21 cellular contexts compared by ENCODE assay signal in the genomic region with DNA sequence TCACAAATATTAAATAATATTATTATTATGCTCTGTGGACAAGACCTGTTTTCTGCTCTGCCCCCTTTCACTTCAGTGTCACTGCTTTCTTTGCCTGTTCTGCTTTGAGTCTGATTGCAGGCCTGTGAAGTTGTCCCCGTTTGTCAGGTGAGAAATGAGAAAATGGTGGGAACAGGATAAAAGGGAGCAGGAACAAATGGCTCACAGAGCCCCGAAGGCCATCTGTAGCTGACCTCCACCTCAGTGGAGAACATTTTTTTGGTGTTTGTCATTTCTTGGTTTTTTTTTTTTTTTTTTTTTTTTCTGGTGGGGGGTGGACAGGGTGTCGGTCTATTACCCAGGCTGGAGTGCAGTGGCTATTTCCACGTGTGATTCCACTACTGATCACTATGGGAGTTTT. TPM values are rescaled to one million over a fixed set of nuclear protein-coding genes. Genes with fewer than 3 reads are reported as not detected.
A peak's percentile ranks its signal among the peaks of the same experiment; 100 is the strongest.
DNase-seq lines count a peak whose midpoint lies in the region; ATAC-seq, FAIRE-seq and TF ChIP-seq lines count a peak whose summit lies in the region.
"Had no signal": no experiment of that assay in that cellular context is flagged by ENCODE, and none has a peak within 500 bp of the region (broad histone marks: within the 10 kb centered on the region; RNA-seq: fewer than 3 reads in every experiment).

No MANE protein-coding gene starts in this region.

- no peak for FAIRE-seq in A549 (lab: Jason Lieb, UNC)
- FAIRE-seq in endothelial cell of umbilical vein (lab: Jason Lieb, UNC) = peak; percentile 4
- FAIRE-seq: A204.1 had no signal

- H3K4me2 ChIP-seq in A549 = peak overlapping the region; percentile 31
- peak overlapping the region; percentile 80 for H3K4me2 ChIP-seq in HCT116 (ENCODE audit: low read length)
- H3K4me2 ChIP-seq in endothelial cell of umbilical vein (ENCODE audit: insufficient read depth, low read length) = no peak overlapping the region

- H3K9me3 ChIP-seq in A549 = no peaks in the 10 kb centered on the region
- no peaks in the 10 kb centered on the region for H3K9me3 ChIP-seq in HCT116 (ENCODE audit: control insufficient read depth in 1 of 2, insufficient read depth in 1 of 2, low read depth in 1 of 2, low read length in 2 of 2)
- no peaks in the 10 kb centered on the region for H3K9me3 ChIP-seq in Panc1 (ENCODE audit: control insufficient read depth, insufficient read depth, low read depth, low read length)
- H3K9me3 ChIP-seq in endothelial cell of umbilical vein (replicated peaks; ENCODE audit: control insufficient read depth, insufficient read depth, low read length) = no peaks in the 10 kb centered on the region
- H3K9me3 ChIP-seq: HAP-1, Peyer's patch had no signal

- BruUV-seq in HCT116 (replicated peaks; lab: Mats Ljungman, UMichigan) = no TSS peak
- BruUV-seq in Panc1 (replicated peaks; lab: Mats Ljungman, UMichigan) = no TSS peak
- no TSS peak for BruUV-seq in endothelial cell of umbilical vein (replicated peaks; lab: Mats Ljungman, UMichigan)

- in situ Hi-C loops in Panc1 (cut with HindIII; ENCODE audit: low pct_unique_long_range_greater_than_20kb, low sequenced_read_pairs) = no loop called here

- H4K20me1 ChIP-seq in HCT116 (ENCODE audit: insufficient read depth) (no peaks in the 10 kb centered on the region), endothelial cell of umbilical vein (replicated peaks; ENCODE audit: control insufficient read depth, extremely low read depth, insufficient read depth, low read length) (no peaks in the 10 kb centered on the region)

- RAD21 ChIA-PET in HCT116 (lab: Charles Lee; ENCODE audit: low non-redundant PET in 1 of 2, low total read pairs in 2 of 2, uncharacterized antibody in 2 of 2, unreplicated experiment in 2 of 2) = interaction anchor here in 1 of 2 experiments (0.7 kb wide), 1 partner anchor 31 kb away, joined by 5 read pairs; no protein-coding TSS in a partner anchor

- DNase-seq in A549 (ENCODE audit: low read depth in 1 of 2, low spot score in 1 of 2) (no peak), HCT116 (ENCODE audit: low read depth, low spot score) (peak; percentile 47), Panc1 (ENCODE audit: low read depth, low spot score) (no peak), endothelial cell of umbilical vein (ENCODE audit: low read depth, low spot score) (no peak), AG20443 (ENCODE audit: low spot score) (no peak)
- no peak for DNase-seq in activated CD4-positive, alpha-beta T cell treated with anti-CD3 and anti-CD28 coated beads for 48 hours
- DNase-seq: C1 segment of cervical spinal cord, DMS 273 treated with DMSO at 0.1 percent for 48 hours, NCI-H1105 treated with DMSO at 0.1 percent for 48 hours, NCI-H1694 treated with DMSO at 0.1 percent for 48 hours, NCI-H2107, NCI-H2227 treated with DMSO at 0.1 percent for 48 hours, NCI-H524, Peyer's patch, SHP77 had no signal

- TF ChIP-seq EP300 in A549 (IDR thresholded peaks at IDR 0.05) = no peak

- intact Hi-C loops in HCT116 (cut with micrococcal nuclease) = loop anchor here (5.0 kb wide), 2 partner anchors 49 to 234 kb away; no protein-coding TSS in a partner anchor
- intact Hi-C loops in Panc1 (cut with micrococcal nuclease; ENCODE audit: unreplicated experiment) = no loop called here
- intact Hi-C loops in endothelial cell of umbilical vein (cut with micrococcal nuclease) = no loop called here

- H3K9me2 ChIP-seq in HCT116 (ENCODE audit: insufficient read depth) = no peaks in the 10 kb centered on the region

- H3K36me3 ChIP-seq in HCT116 (ENCODE audit: control insufficient read depth in 1 of 2, insufficient read depth in 2 of 2, low read length in 2 of 2) = peaks cover 14 to 26% of the 10 kb centered on the region in 2 experiments; a peak in 3 of 4 replicates
- H3K36me3 ChIP-seq in Panc1 (ENCODE audit: control insufficient read depth, insufficient read depth, low read length) = no peaks in the 10 kb centered on the region; the same call in 1 of the 2 replicates
- H3K36me3 ChIP-seq in endothelial cell of umbilical vein (ENCODE audit: control insufficient read depth in 2 of 2, extremely low read depth in 1 of 2, insufficient read depth in 2 of 2, low read length in 2 of 2) = peaks cover 5 to 9% of the 10 kb centered on the region in 2 experiments

- POLR2A ChIA-PET in A549 (lab: Yijun Ruan, JAX) = interaction anchor here (0.6 kb wide), 1 partner anchor 194 kb away, joined by 3 read pairs; a partner anchor contains a TSS
- POLR2A ChIA-PET in HCT116 (lab: Charles Lee) = interaction anchor here (3.1 kb wide), 1 partner anchor 11 kb away, joined by 14 read pairs; no protein-coding TSS in a partner anchor
- POLR2A ChIA-PET in Panc1 (lab: Charles Lee) = no interaction called here
- POLR2A ChIA-PET in endothelial cell of umbilical vein (lab: Charles Lee) = no interaction called here

- WGBS in A549 (ENCODE audit: missing lambda C conversion rate) = 52% methylated on average over 4 of the region's 4 CpGs

- H2AFZ ChIP-seq in HCT116 (ENCODE audit: low read depth, low read length, poor library complexity, severe bottlenecking) = no peak overlapping the region
- H2AFZ ChIP-seq in endothelial cell of umbilical vein (ENCODE audit: low read depth, low read length) = no peak overlapping the region

- no peak for TF ChIP-seq POLR2A in A549 (IDR thresholded peaks at IDR 0.05; ENCODE audit: low read length)
- TF ChIP-seq POLR2A in HCT116 (IDR thresholded peaks at IDR 0.05; ENCODE audit: borderline replicate concordance, extremely low read depth, insufficient read depth, insufficient read length) = no peak
- TF ChIP-seq POLR2A in endothelial cell of umbilical vein (IDR thresholded peaks at IDR 0.05; ENCODE audit: low read depth, low read length) = no peak

- peaks cover 34% of the 10 kb centered on the region for H3K4me1 ChIP-seq in A549
- peaks cover 65 to 97% of the 10 kb centered on the region in 2 experiments for H3K4me1 ChIP-seq in HCT116 (ENCODE audit: control insufficient read depth in 1 of 2, insufficient read depth in 2 of 2, low read length in 2 of 2)
- peaks cover 24% of the 10 kb centered on the region for H3K4me1 ChIP-seq in Panc1 (ENCODE audit: control insufficient read depth, insufficient read depth, low read length)
- peaks cover 16% of the 10 kb centered on the region for H3K4me1 ChIP-seq in endothelial cell of umbilical vein (ENCODE audit: control insufficient read depth, extremely low read depth, insufficient read depth, low read length)

- H3K9me1 ChIP-seq in endothelial cell of umbilical vein (replicated peaks; ENCODE audit: control insufficient read depth, extremely low read depth, insufficient read depth, low read length) = no peaks in the 10 kb centered on the region

- CTCF ChIA-PET in A549 (lab: Yijun Ruan, JAX) = interaction anchor here (0.6 to 1.8 kb wide), 5 partner anchors 10 to 241 kb away, joined by 3 to 5 read pairs (median 4); no protein-coding TSS in a partner anchor
- CTCF ChIA-PET in HCT116 (lab: Charles Lee) = no interaction called here
- CTCF ChIA-PET in Panc1 (lab: Charles Lee) = no interaction called here
- CTCF ChIA-PET in endothelial cell of umbilical vein (lab: Charles Lee) = no interaction called here

- H3K4me3 ChIP-seq in A549 (no peak overlapping the region), HCT116 (replicated peaks in 1 of 2; ENCODE audit: low read depth in 1 of 2, low read length in 2 of 2) (peak overlapping the region in 1 of 2 experiments; percentile 15; a peak in 1 of 4 replicates), Panc1 (ENCODE audit: low read depth in 2 of 2, low read length in 2 of 2) (no peak overlapping the region), endothelial cell of umbilical vein (replicated peaks in 1 of 3; ENCODE audit: insufficient read depth in 1 of 3, low read depth in 1 of 3, low read length in 3 of 3) (no peak overlapping the region)
- H3K4me3 ChIP-seq: HAP-1, Peyer's patch had no signal

- TF ChIP-seq RAD21 in A549 (conservative IDR thresholded peaks at IDR 0.05 in 1 of 2, IDR thresholded peaks at IDR 0.05 in 1 of 2) = no peak
- no peak for TF ChIP-seq RAD21 in HCT116 (IDR thresholded peaks at IDR 0.05; ENCODE audit: low read depth)

- peak overlapping the region; percentile 22 to 51; a peak in 4 of 6 replicates for H3K27ac ChIP-seq in A549
- peak overlapping the region; percentile 96 for H3K27ac ChIP-seq in HCT116 (ENCODE audit: low read depth, low read length)
- H3K27ac ChIP-seq in Panc1 (ENCODE audit: low read length) = peak overlapping the region; percentile 30
- H3K27ac ChIP-seq in endothelial cell of umbilical vein (ENCODE audit: insufficient read depth, low read depth, low read length) = no peak overlapping the region

- TF ChIP-seq CTCF in A549 (IDR thresholded peaks at IDR 0.05) = no peak
- no peak for TF ChIP-seq CTCF in HCT116 (IDR thresholded peaks at IDR 0.05 in 2 of 3, conservative IDR thresholded peaks at IDR 0.05 in 1 of 3; ENCODE audit: borderline replicate concordance in 1 of 3, insufficient read depth in 1 of 3, low read depth in 2 of 3, low read length in 2 of 3)
- no peak for TF ChIP-seq CTCF in Panc1 (IDR thresholded peaks at IDR 0.05)
- no peak for TF ChIP-seq CTCF in endothelial cell of umbilical vein (IDR thresholded peaks at IDR 0.05; ENCODE audit: extremely low read depth in 1 of 2, insufficient read depth in 1 of 2, low read depth in 1 of 2, low read length in 2 of 2)

- ATAC-seq in A549 (no peak), HCT116 (no peak), Panc1 (no peak), HG02759 (IDR thresholded peaks at IDR 0.05; ENCODE audit: unreplicated experiment) (no peak), GM21723 (IDR thresholded peaks at IDR 0.05; ENCODE audit: unreplicated experiment) (no peak)

- H3K79me2 ChIP-seq in HCT116 (ENCODE audit: insufficient read depth, low read length) (peaks cover 54% of the 10 kb centered on the region), endothelial cell of umbilical vein (ENCODE audit: control insufficient read depth, insufficient read depth, low read length) (peaks cover 4% of the 10 kb centered on the region)

- dilution Hi-C loops in endothelial cell of umbilical vein (cut with MboI; ENCODE audit: extremely low pct_ligation_motif_present, low sequenced_read_pairs) = no loop called here

- peak overlapping the region; percentile 70 for H3K9ac ChIP-seq in HCT116 (ENCODE audit: low read length)
- no peak overlapping the region for H3K9ac ChIP-seq in endothelial cell of umbilical vein (replicated peaks; ENCODE audit: extremely low read depth, insufficient read depth, low read length)

- H3K27me3 ChIP-seq in HCT116 (ENCODE audit: insufficient read depth, low read length) (no peaks in the 10 kb centered on the region), Panc1 (ENCODE audit: control insufficient read depth, insufficient read depth, low read length) (no peaks in the 10 kb centered on the region), endothelial cell of umbilical vein (ENCODE audit: control insufficient read depth in 2 of 2, insufficient read depth in 2 of 2, low read length in 2 of 2) (no peaks in the 10 kb centered on the region)
- H3K27me3 ChIP-seq: Peyer's patch had no signal

RNA-seq across cellular contexts. Expression of a gene that starts 13.2 kb away (rescaled TPM):
- polyA plus RNA-seq in A549 (2011; rRNA removed) (not detected in 2 replicates), A549 (2017; fragmentation: RNase III; extraction: RNeasy Plus Mini Kit Qiagen cat#74134 plus additional on column Dnase treatment) (not detected in 3 replicates), endothelial cell of umbilical vein (not detected in 2 replicates)
- polyA plus RNA-seq in A549 (2012; cell fraction: cytosol; rRNA removed) = not detected in 2 replicates
- not detected in 2 replicates for polyA plus RNA-seq in A549 (2012; cell fraction: nucleus; rRNA removed)
- polyA minus RNA-seq in A549 (2011; rRNA and poly(A)+ RNA removed) = not detected in 2 replicates
- total RNA-seq in HCT116 (2021; ENCODE audit: unreplicated experiment) (not detected), Panc1 (2021; ENCODE audit: unreplicated experiment) (not detected), endothelial cell of umbilical vein (not detected in 2 replicates)
- polyA plus RNA-seq in HCT116 (2012) = not detected in 2 replicates
- not detected for polyA plus RNA-seq in Panc1 (2012; ENCODE audit: insufficient read length)
- polyA plus RNA-seq in endothelial cell of umbilical vein (2011; cell fraction: cytosol; rRNA removed) = not detected in 2 replicates
- not detected in 2 replicates for polyA plus RNA-seq in endothelial cell of umbilical vein (2011; cell fraction: nucleus; rRNA removed)
- not detected in 2 replicates for polyA plus RNA-seq in endothelial cell of umbilical vein (2012)
- polyA minus RNA-seq in endothelial cell of umbilical vein = not detected in 2 replicates
- not detected for polyA minus RNA-seq in endothelial cell of umbilical vein (2011; cell fraction: cytosol; rRNA and poly(A)+ RNA removed)
- polyA minus RNA-seq in endothelial cell of umbilical vein (2011; cell fraction: nucleus; rRNA and poly(A)+ RNA removed) = not detected in 2 replicates
- total RNA-seq: HT-29, LHCN-M2 had no signal

RNA-seq across cellular contexts. Expression of a gene that starts 17.8 kb away (rescaled TPM):
- polyA plus RNA-seq in A549 (2011; rRNA removed) (226 and 328 TPM in 2 replicates), A549 (2017; fragmentation: RNase III; extraction: RNeasy Plus Mini Kit Qiagen cat#74134 plus additional on column Dnase treatment) (50.7 to 88.7 TPM (median 73.1 TPM) in 3 replicates), endothelial cell of umbilical vein (20.7 and 21.8 TPM in 2 replicates)
- 44.4 and 70.1 TPM in 2 replicates for polyA plus RNA-seq in A549 (2012; cell fraction: cytosol; rRNA removed)
- 25.0 and 35.5 TPM in 2 replicates for polyA plus RNA-seq in A549 (2012; cell fraction: nucleus; rRNA removed)
- 228 and 243 TPM in 2 replicates for polyA minus RNA-seq in A549 (2011; rRNA and poly(A)+ RNA removed)
- total RNA-seq in HCT116 (2021; ENCODE audit: unreplicated experiment) (119 TPM), Panc1 (2021; ENCODE audit: unreplicated experiment) (65.9 TPM), endothelial cell of umbilical vein (21.9 and 42.6 TPM in 2 replicates)
- polyA plus RNA-seq in HCT116 (2012) = 125 and 128 TPM in 2 replicates
- 26.8 TPM for polyA plus RNA-seq in Panc1 (2012; ENCODE audit: insufficient read length)
- 20.4 and 21.6 TPM in 2 replicates for polyA plus RNA-seq in endothelial cell of umbilical vein (2011; cell fraction: cytosol; rRNA removed)
- 9.3 and 11.9 TPM in 2 replicates for polyA plus RNA-seq in endothelial cell of umbilical vein (2011; cell fraction: nucleus; rRNA removed)
- polyA plus RNA-seq in endothelial cell of umbilical vein (2012) = 68.7 and 80.5 TPM in 2 replicates
- 63.3 and 82.4 TPM in 2 replicates for polyA minus RNA-seq in endothelial cell of umbilical vein
- not detected for polyA minus RNA-seq in endothelial cell of umbilical vein (2011; cell fraction: cytosol; rRNA and poly(A)+ RNA removed)
- polyA minus RNA-seq in endothelial cell of umbilical vein (2011; cell fraction: nucleus; rRNA and poly(A)+ RNA removed) = 11.8 and 23.2 TPM in 2 replicates

Comparison
In these comparisons a context has a peak if more than half of its experiments do, and no peak if none do; other contexts are left out.
1. POLR2A ChIA-PET loops: an anchor here in A549 (0.6 kb wide) and HCT116 (3.1 kb wide); none called in Panc1 and endothelial cell of umbilical vein.